In the genomic region with DNA sequence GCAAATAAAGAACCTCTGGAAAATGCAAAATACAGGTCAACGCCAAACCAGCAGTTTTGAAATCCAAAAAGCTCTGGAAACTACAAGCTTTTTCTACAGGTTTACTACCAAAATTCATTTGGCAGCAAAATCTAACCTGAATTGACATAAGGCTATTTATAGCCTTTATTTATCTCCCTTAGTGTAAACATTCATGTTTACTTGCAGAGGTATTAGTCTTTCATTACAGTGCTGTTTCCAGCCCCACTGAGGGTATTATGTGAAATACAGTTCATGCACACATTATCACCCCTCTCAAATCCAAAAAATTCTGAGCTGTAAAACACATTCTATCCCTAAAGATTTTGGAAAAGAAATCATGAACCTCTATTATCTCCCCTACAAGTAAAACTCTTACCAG, we compare ENCODE assay signal across 22 cellular contexts. TPM values are rescaled to one million over a fixed set of nuclear protein-coding genes. Genes with fewer than 3 reads are reported as not detected.
"Had no signal": no experiment of that assay in that cellular context is flagged by ENCODE, and none has a peak within 500 bp of the region (broad histone marks: within the 10 kb centered on the region; RNA-seq: fewer than 3 reads in every experiment).

No MANE protein-coding gene starts in this region.

- H3K27me3 Mint-ChIP-seq: activated CD4-positive, alpha-beta T cell treated with anti-CD3 and anti-CD28 coated beads for 36 hours; activated CD8-positive, alpha-beta T cell treated with anti-CD3 and anti-CD28 coated beads for 36 hours; activated naive CD4-positive, alpha-beta T cell treated with anti-CD3 and anti-CD28 coated beads, Interleukin-2, amount 50 U/mL, for 24 hours; T-cell had no signal

- DNase-seq: activated CD4-positive, alpha-beta T cell treated with anti-CD3 and anti-CD28 coated beads for 36 hours; activated CD4-positive, alpha-beta T cell treated with anti-CD3 and anti-CD28 coated beads, Interleukin-2, amount 50 U/mL, for 1 hour; activated CD8-positive, alpha-beta memory T cell treated with anti-CD3 and anti-CD28 coated beads, Interleukin-2, amount 50 U/mL, for 4 hours; activated CD8-positive, alpha-beta T cell treated with anti-CD3 and anti-CD28 coated beads for 36 hours; activated effector memory CD4-positive, alpha-beta T cell treated with Interleukin-2 at 50 U/mL for 16 hours; activated naive CD4-positive, alpha-beta T cell; aorta; caudate nucleus; Kasumi-1; KBM-7; NCI-H1092; NCI-H1436; NCI-H1694 treated with DMSO at 0.1 percent for 48 hours; NCI-H2029 treated with DMSO at 0.1 percent for 48 hours; NCI-H510A treated with DMSO at 0.1 percent for 48 hours; SHP77 treated with DMSO at 0.1 percent for 48 hours; T-cell; T-helper 2 cell; WERI-Rb-1 had no signal

- H3K4me3 Mint-ChIP-seq: activated CD4-positive, alpha-beta T cell treated with anti-CD3 and anti-CD28 coated beads for 36 hours; activated CD8-positive, alpha-beta T cell treated with anti-CD3 and anti-CD28 coated beads for 36 hours; activated naive CD4-positive, alpha-beta T cell treated with anti-CD3 and anti-CD28 coated beads, Interleukin-2, amount 50 U/mL, for 24 hours; T-cell had no signal

- H3K27ac Mint-ChIP-seq: activated CD4-positive, alpha-beta T cell treated with anti-CD3 and anti-CD28 coated beads for 36 hours; activated CD8-positive, alpha-beta T cell treated with anti-CD3 and anti-CD28 coated beads for 36 hours; activated naive CD4-positive, alpha-beta T cell treated with anti-CD3 and anti-CD28 coated beads, Interleukin-2, amount 50 U/mL, for 24 hours; T-cell had no signal

- H3K27ac ChIP-seq: WERI-Rb-1 had no signal

- H3K9me3 Mint-ChIP-seq: activated CD8-positive, alpha-beta T cell treated with anti-CD3 and anti-CD28 coated beads for 36 hours; activated naive CD4-positive, alpha-beta T cell treated with anti-CD3 and anti-CD28 coated beads, Interleukin-2, amount 50 U/mL, for 24 hours; T-cell had no signal

RNA-seq across cellular contexts. Expression of gene CRABP1, which starts 47.9 kb away (rescaled TPM):
- total RNA-seq: M059J, SK-MEL-5 had no signal

RNA-seq across cellular contexts. Expression of gene ACSBG1, which starts 57.9 kb away (rescaled TPM):
- total RNA-seq: aorta, M059J, T-cell had no signal
